Comparison of ENCODE assay signal across 9 cellular contexts in the genomic region with DNA sequence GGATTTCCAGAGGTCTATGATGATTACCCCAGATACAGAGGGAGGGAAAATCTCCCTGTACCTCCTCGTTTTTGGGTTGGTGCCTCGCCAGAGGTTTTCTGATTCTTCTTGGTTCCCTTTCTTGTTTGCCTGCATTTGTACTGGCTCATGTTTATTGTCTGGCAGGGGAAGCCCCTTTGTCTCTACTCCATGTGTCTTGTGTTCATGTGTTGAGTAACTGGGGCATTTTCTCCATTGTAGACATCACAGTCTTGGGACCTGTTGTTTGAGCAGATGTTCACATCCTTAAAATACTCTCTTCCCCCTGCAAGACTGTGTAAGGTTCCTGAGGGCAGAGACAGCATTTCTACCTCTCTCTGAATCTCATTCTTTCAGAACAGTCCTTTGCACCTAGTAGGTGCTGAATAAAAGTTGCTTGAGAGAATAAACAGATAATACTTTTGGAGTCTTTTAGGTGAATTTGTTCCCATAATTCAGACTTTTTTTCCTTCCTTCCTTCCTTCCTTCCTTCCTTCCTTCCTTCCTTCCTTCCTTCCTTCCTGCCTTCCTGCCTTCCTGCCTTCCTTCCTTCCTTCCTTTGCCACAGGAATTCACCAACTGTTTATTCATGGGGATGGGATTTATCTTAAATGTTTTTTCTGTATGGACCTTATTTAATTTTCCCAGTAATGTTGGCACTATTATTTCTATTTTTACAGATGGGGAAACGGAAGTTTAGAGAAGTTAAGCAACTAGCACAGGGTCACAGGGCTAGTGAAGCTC. TPM values are rescaled to one million over a fixed set of nuclear protein-coding genes. Genes with fewer than 3 reads are reported as not detected.
A peak's percentile ranks its signal among the peaks of the same experiment; 100 is the strongest.
DNase-seq lines count a peak whose midpoint lies in the region; ATAC-seq and TF ChIP-seq lines count a peak whose summit lies in the region.
"Had no signal": no experiment of that assay in that cellular context is flagged by ENCODE, and none has a peak within 500 bp of the region (broad histone marks: within the 10 kb centered on the region; RNA-seq: fewer than 3 reads in every experiment).

No MANE protein-coding gene starts in this region.

- CTCF ChIA-PET in CD8-positive, alpha-beta memory T cell (lab: Charles Lee) = no interaction called here
- CTCF ChIA-PET in activated CD8-positive, alpha-beta T cell treated with anti-CD3 and anti-CD28 coated beads, Interleukin-2, amount 10 ng/mL, durations not matched to agents 7 days and 5 days (lab: Charles Lee) = interaction anchor here (1.1 kb wide), 1 partner anchor 165 kb away, joined by 3 read pairs; no protein-coding TSS in a partner anchor

- H3K36me3 Mint-ChIP-seq in mesothelial cell of epicardium = no peaks in the 10 kb centered on the region
- H3K36me3 Mint-ChIP-seq in CD8-positive, alpha-beta memory T cell = no peaks in the 10 kb centered on the region
- no peaks in the 10 kb centered on the region for H3K36me3 Mint-ChIP-seq in activated CD8-positive, alpha-beta T cell treated with anti-CD3 and anti-CD28 coated beads, Interleukin-2, amount 10 ng/mL, durations not matched to agents 7 days and 5 days (ENCODE audit: low read depth)

- no peaks in the 10 kb centered on the region for H3K4me1 ChIP-seq in CD8-positive, alpha-beta memory T cell (ENCODE audit: insufficient read depth, low read length)
- H3K4me1 ChIP-seq: uterus had no signal

- H3K4me3 Mint-ChIP-seq in mesothelial cell of epicardium = no peak overlapping the region
- H3K4me3 Mint-ChIP-seq in CD8-positive, alpha-beta memory T cell = no peak overlapping the region
- no peak overlapping the region for H3K4me3 Mint-ChIP-seq in activated CD8-positive, alpha-beta T cell treated with anti-CD3 and anti-CD28 coated beads, Interleukin-2, amount 10 ng/mL, durations not matched to agents 7 days and 5 days

- no peak for TF ChIP-seq POLR2A in NB4 (IDR thresholded peaks at IDR 0.05; ENCODE audit: extremely low read depth, insufficient read length)

- POLR2A ChIA-PET in CD8-positive, alpha-beta memory T cell (lab: Charles Lee) = no interaction called here
- POLR2A ChIA-PET in activated CD8-positive, alpha-beta T cell treated with anti-CD3 and anti-CD28 coated beads, Interleukin-2, amount 10 ng/mL, durations not matched to agents 7 days and 5 days (lab: Charles Lee) = no interaction called here

- ATAC-seq in GM18511 (IDR thresholded peaks at IDR 0.05; ENCODE audit: unreplicated experiment) = peak; percentile 75
- ATAC-seq in HG02610 (IDR thresholded peaks at IDR 0.05; ENCODE audit: unreplicated experiment) = peak; percentile 96
- ATAC-seq in activated CD8-positive, alpha-beta T cell treated with anti-CD3 and anti-CD28 coated beads, Interleukin-2, amount 10 ng/mL, durations not matched to agents 7 days and 5 days = no peak

- H3K27ac ChIP-seq in CD8-positive, alpha-beta memory T cell (ENCODE audit: low read depth, low read length) = no peak overlapping the region
- H3K27ac ChIP-seq: uterus had no signal

- H3K9me3 Mint-ChIP-seq in mesothelial cell of epicardium = no peaks in the 10 kb centered on the region
- H3K9me3 Mint-ChIP-seq in CD8-positive, alpha-beta memory T cell = no peaks in the 10 kb centered on the region
- H3K9me3 Mint-ChIP-seq in activated CD8-positive, alpha-beta T cell treated with anti-CD3 and anti-CD28 coated beads, Interleukin-2, amount 10 ng/mL, durations not matched to agents 7 days and 5 days (ENCODE audit: insufficient read depth) = no peaks in the 10 kb centered on the region

- no peaks in the 10 kb centered on the region for H3K9me3 ChIP-seq in CD8-positive, alpha-beta memory T cell (ENCODE audit: low read length)
- H3K9me3 ChIP-seq: uterus had no signal

- H3K27me3 ChIP-seq in CD8-positive, alpha-beta memory T cell (ENCODE audit: insufficient read depth, low read length, poor library complexity, severe bottlenecking) = no peaks in the 10 kb centered on the region
- H3K27me3 ChIP-seq: uterus had no signal

- peaks cover 61% of the 10 kb centered on the region for H3K4me1 Mint-ChIP-seq in mesothelial cell of epicardium
- no peaks in the 10 kb centered on the region for H3K4me1 Mint-ChIP-seq in CD8-positive, alpha-beta memory T cell
- no peaks in the 10 kb centered on the region for H3K4me1 Mint-ChIP-seq in activated CD8-positive, alpha-beta T cell treated with anti-CD3 and anti-CD28 coated beads, Interleukin-2, amount 10 ng/mL, durations not matched to agents 7 days and 5 days (ENCODE audit: low read depth)

- H3K27ac Mint-ChIP-seq in mesothelial cell of epicardium = peak overlapping the region; percentile 52
- H3K27ac Mint-ChIP-seq in CD8-positive, alpha-beta memory T cell = no peak overlapping the region
- no peak overlapping the region for H3K27ac Mint-ChIP-seq in activated CD8-positive, alpha-beta T cell treated with anti-CD3 and anti-CD28 coated beads, Interleukin-2, amount 10 ng/mL, durations not matched to agents 7 days and 5 days

- H3K4me3 ChIP-seq in NB4 (ENCODE audit: low read depth, low read length) = no peak overlapping the region
- no peak overlapping the region for H3K4me3 ChIP-seq in CD8-positive, alpha-beta memory T cell (ENCODE audit: low read length)
- H3K4me3 ChIP-seq: uterus had no signal

- H3K27me3 Mint-ChIP-seq in mesothelial cell of epicardium (ENCODE audit: low read depth) = no peaks in the 10 kb centered on the region
- H3K27me3 Mint-ChIP-seq in CD8-positive, alpha-beta memory T cell = no peaks in the 10 kb centered on the region
- H3K27me3 Mint-ChIP-seq in activated CD8-positive, alpha-beta T cell treated with anti-CD3 and anti-CD28 coated beads, Interleukin-2, amount 10 ng/mL, durations not matched to agents 7 days and 5 days (ENCODE audit: low read depth) = no peaks in the 10 kb centered on the region

- DNase-seq in NB4 (ENCODE audit: low read depth) (peak; percentile 25), mesothelial cell of epicardium (ENCODE audit: low spot score in 2 of 2, unreplicated experiment in 2 of 2) (no peak), kidney glomerular epithelial cell (lab: John Stamatoyannopoulos, UW) (no peak)
- DNase-seq in activated naive CD4-positive, alpha-beta T cell (lab: John Stamatoyannopoulos, UW) = no peak
- DNase-seq in CD8-positive, alpha-beta memory T cell = no peak
- DNase-seq in activated CD8-positive, alpha-beta T cell treated with anti-CD3 and anti-CD28 coated beads, Interleukin-2, amount 10 ng/mL, durations not matched to agents 7 days and 5 days = no peak
- DNase-seq: uterus had no signal

- H3K36me3 ChIP-seq in CD8-positive, alpha-beta memory T cell (ENCODE audit: insufficient read depth, low read length) = no peaks in the 10 kb centered on the region
- H3K36me3 ChIP-seq: uterus had no signal

- no peak for TF ChIP-seq CTCF in NB4 (IDR thresholded peaks at IDR 0.05; ENCODE audit: low read depth, low read length)
- TF ChIP-seq CTCF in mesothelial cell of epicardium (IDR thresholded peaks at IDR 0.05; ENCODE audit: unreplicated experiment) = no peak

RNA-seq across cellular contexts. Expression of gene CDK14, which starts 25.2 kb away (rescaled TPM):
- total RNA-seq in mesothelial cell of epicardium = 64.6 to 70.4 TPM (median 68.5 TPM) in 3 replicates
- total RNA-seq in CD8-positive, alpha-beta memory T cell = under 1 TPM in 1 of 2 experiments, not detected in 1; 0.20 TPM
- 0.05 TPM for polyA plus RNA-seq in CD8-positive, alpha-beta memory T cell
- not detected for total RNA-seq in activated CD8-positive, alpha-beta T cell treated with anti-CD3 and anti-CD28 coated beads, Interleukin-2, amount 10 ng/mL, durations not matched to agents 7 days and 5 days

Comparison
In these comparisons a context has a peak if more than half of its experiments do, and no peak if none do; other contexts are left out.
1. RNA of gene CDK14, which starts 25.2 kb away (total RNA-seq): 64.6 to 70.4 TPM in mesothelial cell of epicardium; 0.20 TPM in CD8-positive, alpha-beta memory T cell and not detected in activated CD8-positive, alpha-beta T cell treated with anti-CD3 and anti-CD28 coated beads, Interleukin-2, amount 10 ng/mL, durations not matched to agents 7 days and 5 days; every median in the first group is over 10 times any median in the second.